ENCODE assay signal across 24 cellular contexts in genomic region chr15:99984491-99985243, GRCh38.
DNase-seq lines count a peak whose midpoint lies in the region; ATAC-seq and TF ChIP-seq lines count a peak whose summit lies in the region.
"Had no signal": no experiment of that assay in that cellular context is flagged by ENCODE, and none has a peak within 500 bp of the region (broad histone marks: within the 10 kb centered on the region; RNA-seq: fewer than 3 reads in every experiment).

No MANE protein-coding gene starts in this region.

- no peak overlapping the region for H3K9ac ChIP-seq in endodermal cell (ENCODE audit: extremely low read depth, low read length, poor library complexity, severe bottlenecking)
- H3K9ac ChIP-seq: GM23248 had no signal

- intact Hi-C loops in natural killer cell (cut with micrococcal nuclease) (no loop called here), thyroid gland (cut with DNase I) (no loop called here)

- H3K27ac Mint-ChIP-seq in natural killer cell treated with Interleukin-12 subunit alpha and Interleukin-12 subunit beta and Interleukin-15 and Interleukin-18, amount 100 ng/mL, for 72 hours: no peak overlapping the region
- H3K27ac Mint-ChIP-seq in natural killer cell: no peak overlapping the region
- H3K27ac Mint-ChIP-seq in endodermal cell: peak overlapping the region; percentile 95
- H3K27ac Mint-ChIP-seq in nephron: peak overlapping the region; percentile 89 to 92 (median 92)
- H3K27ac Mint-ChIP-seq: B cell; CD4-positive, CD25-positive, alpha-beta regulatory T cell; IgD-negative memory B cell had no signal

- no peaks in the 10 kb centered on the region for H3K4me1 Mint-ChIP-seq in natural killer cell treated with Interleukin-12 subunit alpha and Interleukin-12 subunit beta and Interleukin-15 and Interleukin-18, amount 100 ng/mL, for 72 hours (ENCODE audit: low read depth in 2 of 2)
- no peaks in the 10 kb centered on the region for H3K4me1 Mint-ChIP-seq in natural killer cell
- peaks cover 39% of the 10 kb centered on the region for H3K4me1 Mint-ChIP-seq in endodermal cell
- H3K4me1 Mint-ChIP-seq in nephron: peaks cover 52% of the 10 kb centered on the region
- H3K4me1 Mint-ChIP-seq: B cell; CD4-positive, CD25-positive, alpha-beta regulatory T cell; IgD-negative memory B cell had no signal

- 93 to 95% methylated on average over 10 to 18 of the region's 18 CpGs for WGBS in endodermal cell (ENCODE audit: insufficient coverage in 1 of 2, insufficient read length in 1 of 2), 2 experiments
- 93 to 94% methylated on average over 18 of the region's 18 CpGs for WGBS in thyroid gland, 2 donors

- DNase-seq in natural killer cell treated with Interleukin-12 subunit alpha and Interleukin-12 subunit beta and Interleukin-15 and Interleukin-18, amount 100 ng/mL, for 72 hours (ENCODE audit: low spot score): peak; percentile 58
- DNase-seq in natural killer cell: no peak
- peak; percentile 54 for DNase-seq in endodermal cell
- DNase-seq in thyroid gland: no peak
- DNase-seq in T-helper 9 cell: no peak
- DNase-seq in NCI-H1694 treated with DMSO at 0.1 percent for 48 hours (lab: John Stamatoyannopoulos, UW): no peak
- DNase-seq: 8988T; CD4-positive, CD25-positive, alpha-beta regulatory T cell; COR-L47; DMS 273 treated with DMSO at 0.1 percent for 48 hours; DND-41; GM23248; Kasumi-1; MG63; NCI-H1092; NCI-H1436 treated with DMSO at 0.1 percent for 48 hours; NCI-H2029 treated with DMSO at 0.1 percent for 48 hours; NCI-H2171; NCI-H526 had no signal

- H3K36me3 ChIP-seq in endodermal cell (ENCODE audit: control insufficient read depth, insufficient read depth, low read length) (no peaks in the 10 kb centered on the region), thyroid gland (no peaks in the 10 kb centered on the region)
- H3K36me3 ChIP-seq: MG63 had no signal

- H3K27me3 Mint-ChIP-seq in natural killer cell treated with Interleukin-12 subunit alpha and Interleukin-12 subunit beta and Interleukin-15 and Interleukin-18, amount 100 ng/mL, for 72 hours: peaks cover 0 to 14% of the 10 kb centered on the region in 2 donors
- peaks cover 6 to 28% of the 10 kb centered on the region in 2 donors for H3K27me3 Mint-ChIP-seq in natural killer cell (ENCODE audit: low read depth in 2 of 2)
- H3K27me3 Mint-ChIP-seq in endodermal cell (ENCODE audit: insufficient read depth): peaks cover 2% of the 10 kb centered on the region
- H3K27me3 Mint-ChIP-seq in nephron (ENCODE audit: low read depth): peaks cover 8% of the 10 kb centered on the region
- H3K27me3 Mint-ChIP-seq: CD4-positive, CD25-positive, alpha-beta regulatory T cell had no signal

- H3K27ac ChIP-seq in endodermal cell (ENCODE audit: low read depth, low read length) (no peak overlapping the region), thyroid gland (peak overlapping the region in 2 of 3 donors; percentile 71 to 96)
- H3K27ac ChIP-seq: GM23248 had no signal

- H3K27me3 ChIP-seq in endodermal cell (ENCODE audit: control insufficient read depth, insufficient read depth, low read length, poor library complexity, severe bottlenecking) (no peaks in the 10 kb centered on the region), thyroid gland (no peaks in the 10 kb centered on the region)
- H3K27me3 ChIP-seq: MG63 had no signal

- H3K4me3 Mint-ChIP-seq in natural killer cell treated with Interleukin-12 subunit alpha and Interleukin-12 subunit beta and Interleukin-15 and Interleukin-18, amount 100 ng/mL, for 72 hours: no peak overlapping the region
- H3K4me3 Mint-ChIP-seq in natural killer cell (no peak overlapping the region), endodermal cell (no peak overlapping the region), nephron (no peak overlapping the region)
- H3K4me3 Mint-ChIP-seq: B cell; CD4-positive, CD25-positive, alpha-beta regulatory T cell; IgD-negative memory B cell had no signal

- no peak for ATAC-seq in natural killer cell treated with Interleukin-12 subunit alpha and Interleukin-12 subunit beta and Interleukin-15 and Interleukin-18, amount 100 ng/mL, for 72 hours
- ATAC-seq in natural killer cell (no peak), GM21786 (IDR thresholded peaks at IDR 0.05; ENCODE audit: unreplicated experiment) (no peak)
- ATAC-seq: Panc1 had no signal

- H3K9me3 ChIP-seq in endodermal cell (ENCODE audit: control insufficient read depth, low read length) (no peaks in the 10 kb centered on the region), thyroid gland (no peaks in the 10 kb centered on the region)
- H3K9me3 ChIP-seq: MG63 had no signal

- TF ChIP-seq CTCF in natural killer cell (IDR thresholded peaks at IDR 0.05): no peak
- TF ChIP-seq CTCF in endodermal cell (conservative IDR thresholded peaks at IDR 0.05): no peak
- TF ChIP-seq CTCF in nephron (IDR thresholded peaks at IDR 0.05; ENCODE audit: unreplicated experiment in 3 of 3): no peak
- TF ChIP-seq CTCF in thyroid gland (IDR thresholded peaks at IDR 0.05): no peak

- H3K9me3 Mint-ChIP-seq in natural killer cell treated with Interleukin-12 subunit alpha and Interleukin-12 subunit beta and Interleukin-15 and Interleukin-18, amount 100 ng/mL, for 72 hours: no peaks in the 10 kb centered on the region
- no peaks in the 10 kb centered on the region for H3K9me3 Mint-ChIP-seq in natural killer cell
- H3K9me3 Mint-ChIP-seq in endodermal cell: peaks cover 16% of the 10 kb centered on the region
- H3K9me3 Mint-ChIP-seq in nephron: no peaks in the 10 kb centered on the region

- H3K4me1 ChIP-seq in endodermal cell (ENCODE audit: control insufficient read depth, insufficient read depth, low read length): peaks cover 15% of the 10 kb centered on the region
- peaks cover 13 to 22% of the 10 kb centered on the region in 2 donors for H3K4me1 ChIP-seq in thyroid gland

- no peak for TF ChIP-seq POLR2A in thyroid gland (IDR thresholded peaks at IDR 0.05)

- H3K4me3 ChIP-seq in endodermal cell (ENCODE audit: low read length) (no peak overlapping the region), thyroid gland (replicated peaks in 1 of 3) (no peak overlapping the region)
- H3K4me3 ChIP-seq: GM23248, MG63 had no signal

- H3K36me3 Mint-ChIP-seq in natural killer cell treated with Interleukin-12 subunit alpha and Interleukin-12 subunit beta and Interleukin-15 and Interleukin-18, amount 100 ng/mL, for 72 hours: no peaks in the 10 kb centered on the region
- H3K36me3 Mint-ChIP-seq in natural killer cell (no peaks in the 10 kb centered on the region), endodermal cell (ENCODE audit: low read depth) (peaks cover 9% of the 10 kb centered on the region), nephron (ENCODE audit: low read depth) (no peaks in the 10 kb centered on the region)
- H3K36me3 Mint-ChIP-seq: IgD-negative memory B cell had no signal

Comparison
In these comparisons a context has a peak if more than half of its experiments do, and no peak if none do; other contexts are left out.
1. DNase-seq: peak in natural killer cell treated with Interleukin-12 subunit alpha and Interleukin-12 subunit beta and Interleukin-15 and Interleukin-18, amount 100 ng/mL, for 72 hours (single experiment) and endodermal cell (single experiment); none in natural killer cell (single experiment), thyroid gland (0 of 2), T-helper 9 cell (single experiment) and NCI-H1694 treated with DMSO at 0.1 percent for 48 hours (single experiment).
2. H3K27ac Mint-ChIP-seq: peak in endodermal cell (single experiment) and nephron (3 of 3); none in natural killer cell treated with Interleukin-12 subunit alpha and Interleukin-12 subunit beta and Interleukin-15 and Interleukin-18, amount 100 ng/mL, for 72 hours (0 of 2) and natural killer cell (0 of 2).